ENCODE assay signal across 24 cellular contexts in genomic region chr1:218274551-218274950, GRCh38. TPM values are rescaled to one million over a fixed set of nuclear protein-coding genes. Genes with fewer than 3 reads are reported as not detected.
DNase-seq lines count a peak whose midpoint lies in the region; TF ChIP-seq lines count a peak whose summit lies in the region.
"Had no signal": no experiment of that assay in that cellular context is flagged by ENCODE, and none has a peak within 500 bp of the region (broad histone marks: within the 10 kb centered on the region; RNA-seq: fewer than 3 reads in every experiment).

No MANE protein-coding gene starts in this region.

- H3K79me2 ChIP-seq in hepatocyte: no peaks in the 10 kb centered on the region

- H3K4me2 ChIP-seq in hepatocyte: no peak overlapping the region
- H3K4me2 ChIP-seq: KMS-11, PC-9 had no signal

- no peak overlapping the region for H2AFZ ChIP-seq in hepatocyte
- H2AFZ ChIP-seq: PC-9 had no signal

- no peaks in the 10 kb centered on the region for H3K27me3 ChIP-seq in hepatocyte
- H3K27me3 ChIP-seq in MG63: no peaks in the 10 kb centered on the region

- H3K9me3 ChIP-seq in hepatocyte (ENCODE audit: low read depth): no peaks in the 10 kb centered on the region
- H3K9me3 ChIP-seq in MG63: no peaks in the 10 kb centered on the region
- H3K9me3 ChIP-seq: Caco-2, HAP-1, SJSA1 had no signal

- H3K27ac ChIP-seq in hepatocyte: peak overlapping the region; percentile 25
- H3K27ac ChIP-seq: 22Rv1, C4-2B, KMS-11, PC-9, SJSA1 had no signal

- H4K20me1 ChIP-seq in hepatocyte (ENCODE audit: insufficient read depth, poor library complexity, severe bottlenecking): no peaks in the 10 kb centered on the region

- no peaks in the 10 kb centered on the region for H3K9me2 ChIP-seq in hepatocyte (replicated peaks; ENCODE audit: insufficient read depth)

- H3K4me1 ChIP-seq in hepatocyte (ENCODE audit: insufficient read depth): no peaks in the 10 kb centered on the region
- H3K4me1 ChIP-seq: Caco-2, HAP-1, SJSA1 had no signal

- no peak for TF ChIP-seq CTCF in hepatocyte (IDR thresholded peaks at IDR 0.05; ENCODE audit: poor library complexity)

- 79% methylated on average over 2 of the region's 2 CpGs for WGBS in hepatocyte (ENCODE audit: low lambda C conversion rate, missing lambda C conversion rate)

- DNase-seq in DMS53 (lab: John Stamatoyannopoulos, UW) (peak; percentile 51), DMS53 treated with DMSO at 0.1 percent for 48 hours (lab: John Stamatoyannopoulos, UW; ENCODE audit: unreplicated experiment) (no peak), NCI-H2081 treated with DMSO at 0.1 percent for 48 hours (lab: John Stamatoyannopoulos, UW) (peak; percentile 64), NCI-H69 (lab: John Stamatoyannopoulos, UW) (peak; percentile 68), hepatocyte (ENCODE audit: low spot score) (no peak), glomerular visceral epithelial cell (ENCODE audit: extremely low spot score) (no peak), MG63 (no peak)
- DNase-seq in activated CD4-positive, alpha-beta T cell treated with anti-CD3 and anti-CD28 coated beads for 4 hours: no peak
- DNase-seq: Caco-2; CD8-positive, alpha-beta T cell; DMS79 treated with DMSO at 0.1 percent for 48 hours; GF-D8; GOT3; HFFc6; NCI-H1694; NCI-H226; PC-9; Right ventricle myocardium superior; T-helper 2 cell had no signal

- H3K4me3 ChIP-seq in hepatocyte (no peak overlapping the region), MG63 (no peak overlapping the region)
- H3K4me3 ChIP-seq: HAP-1, PC-9, SJSA1 had no signal

- H3K36me3 ChIP-seq in hepatocyte (replicated peaks; ENCODE audit: insufficient read depth, low read depth): no peaks in the 10 kb centered on the region
- H3K36me3 ChIP-seq in MG63: no peaks in the 10 kb centered on the region
- H3K36me3 ChIP-seq: HAP-1, SJSA1 had no signal

RNA-seq across cellular contexts. Expression of gene RRP15, which starts 10.5 kb away (rescaled TPM):
- total RNA-seq in hepatocyte: 6.7 and 7.7 TPM in 2 replicates
- polyA plus RNA-seq in hepatocyte: 9.0 and 12.6 TPM in 2 replicates
- total RNA-seq in MG63 (2014; rRNA removed; shearing (Covaris generic); ENCODE audit: low replicate concordance): 5.4 and 12.0 TPM in 2 replicates

Comparison
In these comparisons a context has a peak if more than half of its experiments do, and no peak if none do; other contexts are left out.
1. DNase-seq: peak in DMS53 (single experiment), NCI-H2081 treated with DMSO at 0.1 percent for 48 hours (single experiment) and NCI-H69 (single experiment); none in DMS53 treated with DMSO at 0.1 percent for 48 hours (single experiment), hepatocyte (single experiment), activated CD4-positive, alpha-beta T cell treated with anti-CD3 and anti-CD28 coated beads for 4 hours (0 of 2), glomerular visceral epithelial cell (single experiment) and MG63 (single experiment).